In genomic region chr5:152704286-152704685, GRCh38 we compare ENCODE assay signal across 2 cellular contexts.
TF ChIP-seq lines count a peak whose summit lies in the region.

No MANE protein-coding gene starts in this region.

TF ChIP-seq in A549, 52 proteins besides CTCF, POLR2A, EP300 and RAD21:
- TF ChIP-seq HOXB13 (CRISPR knock-in tag; IDR thresholded peaks at IDR 0.05; ENCODE audit: low read depth) (no peak), MAFK (IDR thresholded peaks at IDR 0.05; ENCODE audit: partially characterized antibody) (peak; percentile 88)

TF ChIP-seq in H1, 55 proteins besides CTCF, POLR2A, EP300 and RAD21:
- TF ChIP-seq SAP30 (IDR thresholded peaks at IDR 0.05; ENCODE audit: insufficient read depth, insufficient replicate concordance, low read length) (no peak), MAFK (IDR thresholded peaks at IDR 0.05; ENCODE audit: low read depth, low read length) (peak; percentile 62; the same call in 1 of the 2 replicates)
